In the genomic region with DNA sequence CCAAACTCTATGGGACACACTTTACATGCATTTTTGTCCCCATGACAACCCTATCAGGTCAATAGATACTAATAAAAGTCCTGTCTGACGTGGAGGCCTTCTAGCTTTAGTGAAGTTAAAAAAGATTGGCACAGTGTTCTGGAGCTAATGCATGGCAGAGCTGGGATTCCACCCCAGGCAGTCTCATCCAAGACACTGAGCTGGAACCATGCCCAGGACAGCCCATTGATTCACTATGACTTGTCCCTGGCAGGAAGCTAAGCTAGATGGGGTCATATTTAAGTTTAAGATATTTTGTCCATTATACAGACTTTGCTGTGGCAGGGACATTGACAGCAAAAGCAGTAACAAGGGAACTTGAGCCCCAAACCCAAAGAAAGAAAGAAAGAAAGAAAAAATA, we compare ENCODE assay signal across 14 cellular contexts. TPM values are rescaled to one million over a fixed set of nuclear protein-coding genes. Genes with fewer than 3 reads are reported as not detected.
DNase-seq lines count a peak whose midpoint lies in the region; ATAC-seq and TF ChIP-seq lines count a peak whose summit lies in the region.
"Had no signal": no experiment of that assay in that cellular context is flagged by ENCODE, and none has a peak within 500 bp of the region (broad histone marks: within the 10 kb centered on the region; RNA-seq: fewer than 3 reads in every experiment).

No MANE protein-coding gene starts in this region.

- no peaks in the 10 kb centered on the region for H3K36me3 ChIP-seq in kidney epithelial cell (ENCODE audit: control insufficient read depth, insufficient read depth, low read length)

- H3K4me3 Mint-ChIP-seq in MCF 10A (ENCODE audit: unreplicated experiment): no peak overlapping the region
- H3K4me3 Mint-ChIP-seq: activated CD4-positive, alpha-beta memory T cell treated with anti-CD3 and anti-CD28 coated beads for 36 hours; activated naive CD8-positive, alpha-beta T cell; IgD-negative memory B cell had no signal

- DNase-seq in COR-L47 (lab: John Stamatoyannopoulos, UW): peak; percentile 39
- DNase-seq in M059J (ENCODE audit: low read depth): peak; percentile 51
- peak; percentile 97 for DNase-seq in MCF 10A (ENCODE audit: unreplicated experiment)
- peak; percentile 39 for DNase-seq in kidney epithelial cell (ENCODE audit: low read depth)
- DNase-seq in NCI-H146 treated with DMSO at 0.1 percent for 48 hours (lab: John Stamatoyannopoulos, UW; ENCODE audit: unreplicated experiment): no peak
- DNase-seq in NCI-H187 treated with DMSO at 0.1 percent for 48 hours (lab: John Stamatoyannopoulos, UW): no peak
- DNase-seq: activated CD4-positive, alpha-beta memory T cell treated with anti-CD3 and anti-CD28 coated beads for 36 hours; NCI-H510A treated with DMSO at 0.1 percent for 48 hours; stimulated activated CD4-positive, alpha-beta T cell treated with anti-CD3 and anti-CD28 coated beads, Interleukin-4, amount 100 ng/mL, for 24 hours had no signal

- H3K27me3 ChIP-seq in kidney epithelial cell (ENCODE audit: control insufficient read depth, insufficient read depth, low read length): peaks cover 6% of the 10 kb centered on the region

- TF ChIP-seq CTCF in MCF 10A (IDR thresholded peaks at IDR 0.05; ENCODE audit: unreplicated experiment) (no peak), kidney epithelial cell (IDR thresholded peaks at IDR 0.05; ENCODE audit: insufficient read depth, low read length, poor library complexity, severe bottlenecking) (no peak)

- no TSS peak for BruUV-seq in MCF 10A (replicated peaks; lab: Mats Ljungman, UMichigan)

- ATAC-seq in GM21737 (IDR thresholded peaks at IDR 0.05; ENCODE audit: unreplicated experiment) (no peak), GM21529 (IDR thresholded peaks at IDR 0.05; ENCODE audit: unreplicated experiment) (no peak)

- CTCF ChIA-PET in MCF 10A (lab: Yijun Ruan, JAX): interaction anchor here (0.6 to 1.1 kb wide), 3 partner anchors 28 to 393 kb away, joined by 3 to 4 read pairs (median 3); partner anchors contain the start of gene TTC6

- POLR2A ChIA-PET in MCF 10A (lab: Yijun Ruan, JAX): interaction anchor here (0.7 to 1.2 kb wide), 2 partner anchors 26 to 1808 kb away, joined by 3 to 4 read pairs; no protein-coding TSS in a partner anchor

- H3K4me3 ChIP-seq in kidney epithelial cell (ENCODE audit: low read depth, low read length): no peak overlapping the region

- no peaks in the 10 kb centered on the region for H3K36me3 Mint-ChIP-seq in MCF 10A (ENCODE audit: insufficient read depth, unreplicated experiment)
- H3K36me3 Mint-ChIP-seq: activated CD4-positive, alpha-beta memory T cell treated with anti-CD3 and anti-CD28 coated beads for 36 hours; activated naive CD8-positive, alpha-beta T cell; IgD-negative memory B cell had no signal

- H3K27me3 Mint-ChIP-seq in MCF 10A (ENCODE audit: insufficient read depth, unreplicated experiment): no peaks in the 10 kb centered on the region

- peaks cover 6% of the 10 kb centered on the region for H3K4me1 Mint-ChIP-seq in MCF 10A (ENCODE audit: insufficient read depth, unreplicated experiment)
- H3K4me1 Mint-ChIP-seq: IgD-negative memory B cell had no signal

- intact Hi-C loops in MCF 10A (cut with micrococcal nuclease): no loop called here

- H3K27ac Mint-ChIP-seq in MCF 10A (ENCODE audit: low read depth, unreplicated experiment): peak overlapping the region; percentile 72
- H3K27ac Mint-ChIP-seq: activated CD4-positive, alpha-beta memory T cell treated with anti-CD3 and anti-CD28 coated beads for 36 hours; activated naive CD8-positive, alpha-beta T cell; IgD-negative memory B cell had no signal

- no peaks in the 10 kb centered on the region for H3K9me3 Mint-ChIP-seq in MCF 10A (ENCODE audit: unreplicated experiment)

RNA-seq across cellular contexts. Expression of gene TTC6, which starts 28.1 kb away (rescaled TPM):
- total RNA-seq in M059J (2014; rRNA removed; shearing (Covaris generic)): not detected in 2 replicates
- total RNA-seq in MCF 10A (2022) (0.96 and 0.98 TPM in 2 replicates), kidney epithelial cell (0.13 and 2.8 TPM in 2 replicates)
- total RNA-seq: activated CD4-positive, alpha-beta memory T cell treated with anti-CD3 and anti-CD28 coated beads for 36 hours; subcutaneous adipose tissue had no signal

RNA-seq across cellular contexts. Expression of gene FOXA1, which starts 28.5 kb away (rescaled TPM):
- total RNA-seq in M059J (2014; rRNA removed; shearing (Covaris generic)): not detected in 2 replicates
- total RNA-seq in MCF 10A (2022): 8.6 and 11.2 TPM in 2 replicates
- 7.4 and 8.2 TPM in 2 replicates for total RNA-seq in kidney epithelial cell
- total RNA-seq: subcutaneous adipose tissue had no signal

Comparison
In these comparisons a context has a peak if more than half of its experiments do, and no peak if none do; other contexts are left out.
1. DNase-seq: peak in COR-L47 (single experiment), M059J (single experiment), MCF 10A (single experiment) and kidney epithelial cell (single experiment); none in NCI-H146 treated with DMSO at 0.1 percent for 48 hours (single experiment) and NCI-H187 treated with DMSO at 0.1 percent for 48 hours (single experiment).